Comparison of ENCODE assay signal across 29 cellular contexts in genomic region chr1:238537641-238538040, GRCh38.
"Had no signal": no experiment of that assay in that cellular context is flagged by ENCODE, and none has a peak within 500 bp of the region (broad histone marks: within the 10 kb centered on the region; RNA-seq: fewer than 3 reads in every experiment).

No MANE protein-coding gene starts in this region.

- H3K4me3 Mint-ChIP-seq: immature natural killer cell; naive thymus-derived CD8-positive, alpha-beta T cell; nephron; stimulated activated memory B cell treated with anti-CD40 and anti-IgM and Interleukin-4, amounts not matched to agents 10 μg/mL and 1 μg/mL and 100 μg/mL, for 72 hours had no signal

- H3K27me3 ChIP-seq: left lung, right atrium auricular region, right lobe of liver, stomach, testis, thyroid gland, transverse colon, upper lobe of left lung, vagina had no signal

- H3K4me1 ChIP-seq: left lung, lower lobe of right lung, parathyroid adenoma, psoas muscle, right atrium auricular region, right lobe of liver, stomach, testis, thyroid gland, transverse colon, upper lobe of left lung, vagina had no signal

- H3K27ac ChIP-seq: left lung, lower lobe of right lung, parathyroid adenoma, psoas muscle, right atrium auricular region, right lobe of liver, stomach, testis, thyroid gland, transverse colon, upper lobe of left lung, vagina had no signal

- H3K27ac Mint-ChIP-seq: immature natural killer cell; naive thymus-derived CD8-positive, alpha-beta T cell; nephron; stimulated activated memory B cell treated with anti-CD40 and anti-IgM and Interleukin-4, amounts not matched to agents 10 μg/mL and 1 μg/mL and 100 μg/mL, for 72 hours had no signal

- H3K9me3 Mint-ChIP-seq: nephron had no signal

- H3K4me3 ChIP-seq: left lung, lower lobe of right lung, psoas muscle, right atrium auricular region, right lobe of liver, smooth muscle cell, stomach, testis, thyroid gland, transverse colon, upper lobe of left lung, vagina had no signal

- ATAC-seq: left colon; left lung; lower lobe of right lung; naive thymus-derived CD8-positive, alpha-beta T cell; psoas muscle; right lobe of liver; stimulated activated memory B cell treated with anti-CD40 and anti-IgM and Interleukin-4, amounts not matched to agents 10 μg/mL and 1 μg/mL and 100 μg/mL, for 72 hours; stimulated activated naive CD8-positive, alpha-beta T cell treated with anti-CD3 and anti-CD28 coated beads, Interleukin-15, Interleukin-2, amounts not matched to agents 100 U/mL and 50 U/mL, for 24 hours had no signal

- DNase-seq: hypothalamus; immature natural killer cell; kidney; left colon; left lung; lower lobe of right lung; mammary epithelial cell; mesenchymal stem cell; naive thymus-derived CD8-positive, alpha-beta T cell; nucleus accumbens; psoas muscle; right lobe of liver; stimulated activated CD4-positive, alpha-beta T cell treated with anti-CD3 and anti-CD28 coated beads, Interleukin-1b, Interleukin-23, amount 100 ng/mL, for 48 hours; stimulated activated CD4-positive, alpha-beta T cell treated with anti-CD3 and anti-CD28 coated beads, Interleukin-2, amount 100 ng/mL, for 48 hours; stimulated activated CD4-positive, alpha-beta T cell treated with anti-CD3 and anti-CD28 coated beads, Interleukin-4, amount 100 ng/mL, for 4 hours; stimulated activated CD8-positive, alpha-beta memory T cell treated with anti-CD3 and anti-CD28 coated beads, Interleukin-4, amount 100 ng/mL, for 48 hours; stimulated activated naive CD8-positive, alpha-beta T cell treated with anti-CD3 and anti-CD28 coated beads, Interleukin-15, Interleukin-2, amounts not matched to agents 100 U/mL and 50 U/mL, for 24 hours; stomach; testis; thyroid gland; transverse colon; upper lobe of left lung had no signal

- H3K9ac ChIP-seq: parathyroid adenoma had no signal

- H3K79me2 ChIP-seq: parathyroid adenoma had no signal

- H3K4me2 ChIP-seq: smooth muscle cell had no signal

- H2AFZ ChIP-seq: parathyroid adenoma had no signal

- H3K4me1 Mint-ChIP-seq: immature natural killer cell; naive thymus-derived CD8-positive, alpha-beta T cell; nephron; stimulated activated memory B cell treated with anti-CD40 and anti-IgM and Interleukin-4, amounts not matched to agents 10 μg/mL and 1 μg/mL and 100 μg/mL, for 72 hours had no signal

- H3K9me3 ChIP-seq: left lung, lower lobe of right lung, psoas muscle, right atrium auricular region, right lobe of liver, stomach, testis, thyroid gland, transverse colon, upper lobe of left lung, vagina had no signal

- H3K36me3 Mint-ChIP-seq: immature natural killer cell; naive thymus-derived CD8-positive, alpha-beta T cell; stimulated activated memory B cell treated with anti-CD40 and anti-IgM and Interleukin-4, amounts not matched to agents 10 μg/mL and 1 μg/mL and 100 μg/mL, for 72 hours had no signal

- H3K36me3 ChIP-seq: left lung, lower lobe of right lung, right atrium auricular region, right lobe of liver, stomach, thyroid gland, transverse colon, upper lobe of left lung, vagina had no signal

- FAIRE-seq: islet of Langerhans, kidney had no signal

- H3K27me3 Mint-ChIP-seq: naive thymus-derived CD8-positive, alpha-beta T cell; stimulated activated memory B cell treated with anti-CD40 and anti-IgM and Interleukin-4, amounts not matched to agents 10 μg/mL and 1 μg/mL and 100 μg/mL, for 72 hours had no signal
